In genomic region chr6:18226451-18226850, GRCh38 we compare ENCODE assay signal across 13 cellular contexts. TPM values are rescaled to one million over a fixed set of nuclear protein-coding genes. Genes with fewer than 3 reads are reported as not detected.
A peak's percentile ranks its signal among the peaks of the same experiment; 100 is the strongest.
DNase-seq lines count a peak whose midpoint lies in the region; ATAC-seq and TF ChIP-seq lines count a peak whose summit lies in the region.
"Had no signal": no experiment of that assay in that cellular context is flagged by ENCODE, and none has a peak within 500 bp of the region (broad histone marks: within the 10 kb centered on the region; RNA-seq: fewer than 3 reads in every experiment).

No MANE protein-coding gene starts in this region.

- no peak for DNase-seq in activated CD4-positive, alpha-beta T cell treated with anti-CD3 and anti-CD28 coated beads for 36 hours
- DNase-seq in activated CD4-positive, alpha-beta T cell treated with anti-CD3 and anti-CD28 coated beads, Interleukin-2, amount 10 ng/mL, durations not matched to agents 24 days and 14 days, result no peak
- DNase-seq in SJSA1 (ENCODE audit: low read depth in 1 of 2, low spot score in 2 of 2) (peak; percentile 76 to 79), fibroblast of pulmonary artery (ENCODE audit: low read depth) (peak; percentile 7), skeletal muscle cell (ENCODE audit: low read depth) (peak; percentile 54), KBM-7 (no peak), vagina (ENCODE audit: extremely low spot score in 2 of 2) (no peak)
- DNase-seq in activated CD8-positive, alpha-beta memory T cell treated with anti-CD3 and anti-CD28 coated beads for 24 hours, result no peak
- DNase-seq: activated T-cell treated with anti-CD3 and anti-CD28 coated beads, Interleukin-2, amount 50 U/mL, for 48 hours; body of pancreas; MM.1S; upper lobe of left lung had no signal

- peaks cover 34% of the 10 kb centered on the region for H3K4me1 ChIP-seq in SJSA1 (replicated peaks)
- H3K4me1 ChIP-seq in vagina, result no peaks in the 10 kb centered on the region
- H3K4me1 ChIP-seq: body of pancreas, upper lobe of left lung had no signal

- in situ Hi-C loops in KBM-7 (cut with MboI; ENCODE audit: low pct_unique_long_range_greater_than_20kb, low sequenced_read_pairs), result no loop called here

- H3K27ac Mint-ChIP-seq in activated CD4-positive, alpha-beta T cell treated with anti-CD3 and anti-CD28 coated beads for 36 hours, result peak overlapping the region; percentile 55
- no peak overlapping the region for H3K27ac Mint-ChIP-seq in activated CD4-positive, alpha-beta T cell treated with anti-CD3 and anti-CD28 coated beads, Interleukin-2, amount 10 ng/mL, durations not matched to agents 24 days and 14 days

- intact Hi-C loops in activated CD4-positive, alpha-beta T cell treated with anti-CD3 and anti-CD28 coated beads for 36 hours (cut with DNase I, micrococcal nuclease), result no loop called here
- intact Hi-C loops in activated CD4-positive, alpha-beta T cell treated with anti-CD3 and anti-CD28 coated beads, Interleukin-2, amount 10 ng/mL, durations not matched to agents 24 days and 14 days (cut with micrococcal nuclease), result no loop called here
- intact Hi-C loops in vagina (cut with DNase I), result no loop called here

- H3K36me3 ChIP-seq in SJSA1, result peaks cover 97% of the 10 kb centered on the region
- peaks cover 5 to 47% of the 10 kb centered on the region in 2 donors for H3K36me3 ChIP-seq in vagina

- no peak overlapping the region for H3K4me3 Mint-ChIP-seq in activated CD4-positive, alpha-beta T cell treated with anti-CD3 and anti-CD28 coated beads for 36 hours
- H3K4me3 Mint-ChIP-seq in activated CD4-positive, alpha-beta T cell treated with anti-CD3 and anti-CD28 coated beads, Interleukin-2, amount 10 ng/mL, durations not matched to agents 24 days and 14 days, result no peak overlapping the region

- H3K27me3 Mint-ChIP-seq in activated CD4-positive, alpha-beta T cell treated with anti-CD3 and anti-CD28 coated beads for 36 hours, result no peaks in the 10 kb centered on the region
- H3K27me3 Mint-ChIP-seq in activated CD4-positive, alpha-beta T cell treated with anti-CD3 and anti-CD28 coated beads, Interleukin-2, amount 10 ng/mL, durations not matched to agents 24 days and 14 days, result no peaks in the 10 kb centered on the region

- no peak overlapping the region for H3K4me3 ChIP-seq in SJSA1
- H3K4me3 ChIP-seq in fibroblast of pulmonary artery (replicated peaks; ENCODE audit: low read depth, low read length), result no peak overlapping the region
- H3K4me3 ChIP-seq in skeletal muscle cell (ENCODE audit: low read depth, low read length), result no peak overlapping the region
- no peak overlapping the region for H3K4me3 ChIP-seq in vagina
- H3K4me3 ChIP-seq: body of pancreas, upper lobe of left lung had no signal

- H3K9me3 ChIP-seq in SJSA1 (replicated peaks), result no peaks in the 10 kb centered on the region
- no peaks in the 10 kb centered on the region for H3K9me3 ChIP-seq in vagina

- TF ChIP-seq CTCF in fibroblast of pulmonary artery (IDR thresholded peaks at IDR 0.05; ENCODE audit: low read length, missing control alignments) (no peak), vagina (IDR thresholded peaks at IDR 0.05) (no peak)

- TF ChIP-seq POLR2A in vagina (IDR thresholded peaks at IDR 0.05), result no peak

- no peaks in the 10 kb centered on the region for H3K27me3 ChIP-seq in SJSA1 (replicated peaks)
- H3K27me3 ChIP-seq in vagina, result no peaks in the 10 kb centered on the region
- H3K27me3 ChIP-seq: body of pancreas, upper lobe of left lung had no signal

- no peak for ATAC-seq in activated CD4-positive, alpha-beta T cell treated with anti-CD3 and anti-CD28 coated beads for 36 hours
- ATAC-seq: body of pancreas had no signal

- H3K9me3 Mint-ChIP-seq in activated CD4-positive, alpha-beta T cell treated with anti-CD3 and anti-CD28 coated beads for 36 hours (ENCODE audit: low read depth), result peaks cover 13% of the 10 kb centered on the region
- H3K9me3 Mint-ChIP-seq in activated CD4-positive, alpha-beta T cell treated with anti-CD3 and anti-CD28 coated beads, Interleukin-2, amount 10 ng/mL, durations not matched to agents 24 days and 14 days, result no peaks in the 10 kb centered on the region

- POLR2A ChIA-PET in activated CD4-positive, alpha-beta T cell treated with anti-CD3 and anti-CD28 coated beads for 36 hours (lab: Charles Lee), result no interaction called here

- CTCF ChIA-PET in activated CD4-positive, alpha-beta T cell treated with anti-CD3 and anti-CD28 coated beads for 36 hours (lab: Charles Lee), result interaction anchor here (0.8 kb wide), 1 partner anchor 17 kb away, joined by 3 read pairs; no protein-coding TSS in a partner anchor

- H3K4me1 Mint-ChIP-seq in activated CD4-positive, alpha-beta T cell treated with anti-CD3 and anti-CD28 coated beads for 36 hours, result peaks cover 2% of the 10 kb centered on the region
- H3K4me1 Mint-ChIP-seq in activated CD4-positive, alpha-beta T cell treated with anti-CD3 and anti-CD28 coated beads, Interleukin-2, amount 10 ng/mL, durations not matched to agents 24 days and 14 days, result peaks cover 13% of the 10 kb centered on the region

- H3K36me3 Mint-ChIP-seq in activated CD4-positive, alpha-beta T cell treated with anti-CD3 and anti-CD28 coated beads for 36 hours (ENCODE audit: low read depth), result peaks cover 57% of the 10 kb centered on the region
- peaks cover 63% of the 10 kb centered on the region for H3K36me3 Mint-ChIP-seq in activated CD4-positive, alpha-beta T cell treated with anti-CD3 and anti-CD28 coated beads, Interleukin-2, amount 10 ng/mL, durations not matched to agents 24 days and 14 days (ENCODE audit: low read depth)

- H3K27ac ChIP-seq in SJSA1, result peak overlapping the region; percentile 62
- H3K27ac ChIP-seq in vagina, result no peak overlapping the region
- H3K27ac ChIP-seq: body of pancreas, HL-60, upper lobe of left lung had no signal

RNA-seq across cellular contexts. Expression of gene DEK, which starts 37.9 kb away (rescaled TPM):
- total RNA-seq in activated CD4-positive, alpha-beta T cell treated with anti-CD3 and anti-CD28 coated beads for 36 hours, result 100 to 1,000 TPM; 201 to 273 TPM
- total RNA-seq in activated CD4-positive, alpha-beta T cell treated with anti-CD3 and anti-CD28 coated beads, Interleukin-2, amount 10 ng/mL, durations not matched to agents 24 days and 14 days, result 170 and 175 TPM in 2 replicates
- total RNA-seq in SJSA1 (2014; rRNA removed; shearing (Covaris generic)), result 354 and 542 TPM in 2 replicates
- 121 TPM for total RNA-seq in vagina

Comparison
In these comparisons a context has a peak if more than half of its experiments do, and no peak if none do; other contexts are left out.
1. DNase-seq: peak in SJSA1 (2 of 2), fibroblast of pulmonary artery (single experiment) and skeletal muscle cell (single experiment); none in activated CD4-positive, alpha-beta T cell treated with anti-CD3 and anti-CD28 coated beads for 36 hours (single experiment), activated CD4-positive, alpha-beta T cell treated with anti-CD3 and anti-CD28 coated beads, Interleukin-2, amount 10 ng/mL, durations not matched to agents 24 days and 14 days (single experiment), activated CD8-positive, alpha-beta memory T cell treated with anti-CD3 and anti-CD28 coated beads for 24 hours (single experiment), KBM-7 (single experiment) and vagina (0 of 2).